Comparison of ENCODE assay signal across 1 cellular context in genomic region chr12:46523863-46524770, GRCh38.
A peak's percentile ranks its signal among the peaks of the same experiment; 100 is the strongest.
TF ChIP-seq lines count a peak whose summit lies in the region.

No MANE protein-coding gene starts in this region.

TF ChIP-seq in HepG2, 621 proteins besides CTCF, POLR2A, EP300 and RAD21 (continued from another document and continues in another):
- TF ChIP-seq DPF2 (CRISPR knock-in tag; IDR thresholded peaks at IDR 0.05; ENCODE audit: borderline replicate concordance, low read depth) (peak; percentile 47; the same call in 1 of the 2 replicates), ZSCAN20 (CRISPR knock-in tag; IDR thresholded peaks at IDR 0.05; ENCODE audit: borderline replicate concordance) (no peak), ZNF883 (CRISPR knock-in tag; IDR thresholded peaks at IDR 0.05; ENCODE audit: not compliant biosample characterization) (no peak), SAFB2 (CRISPR knock-in tag; IDR thresholded peaks at IDR 0.05; ENCODE audit: borderline replicate concordance, low read depth) (0 out of 2 replicates have a peak, but pooled peaks have one; percentile 49), TEAD2 (CRISPR knock-in tag; IDR thresholded peaks at IDR 0.05) (no peak), GMEB1 (CRISPR knock-in tag; IDR thresholded peaks at IDR 0.05; ENCODE audit: borderline replicate concordance) (0 out of 2 replicates have a peak, but pooled peaks have one; percentile 23), ZNF546 (CRISPR knock-in tag; conservative IDR thresholded peaks at IDR 0.05) (no peak), HMGXB4 (CRISPR knock-in tag; IDR thresholded peaks at IDR 0.05; ENCODE audit: borderline replicate concordance in 1 of 2, low read depth in 1 of 2) (peak in 1 of 2 experiments; percentile 17; a peak in 2 of 4 replicates), IKZF1 (IDR thresholded peaks at IDR 0.05) (no peak), ZNF670 (CRISPR knock-in tag; IDR thresholded peaks at IDR 0.05; ENCODE audit: borderline replicate concordance) (no peak), ZNF776 (CRISPR knock-in tag; IDR thresholded peaks at IDR 0.05) (no peak), SIX4 (CRISPR knock-in tag; IDR thresholded peaks at IDR 0.05) (no peak), ZHX2 (IDR thresholded peaks at IDR 0.05; ENCODE audit: low read depth) (no peak), ZHX2 (CRISPR knock-in tag; IDR thresholded peaks at IDR 0.05; ENCODE audit: borderline replicate concordance) (no peak), REXO4 (CRISPR knock-in tag; IDR thresholded peaks at IDR 0.05; ENCODE audit: borderline replicate concordance) (no peak), ZBTB1 (CRISPR knock-in tag; IDR thresholded peaks at IDR 0.05; ENCODE audit: borderline replicate concordance) (no peak), PAXIP1 (CRISPR knock-in tag; conservative IDR thresholded peaks at IDR 0.05) (peak; percentile 74), ZNF879 (CRISPR knock-in tag; IDR thresholded peaks at IDR 0.05) (no peak), PATZ1 (CRISPR knock-in tag; IDR thresholded peaks at IDR 0.05) (no peak; the same call in 1 of the 2 replicates), NRL (CRISPR knock-in tag; IDR thresholded peaks at IDR 0.05; ENCODE audit: borderline replicate concordance) (no peak), JUND (CRISPR knock-in tag; IDR thresholded peaks at IDR 0.05) (peak; percentile 80; the same call in 1 of the 2 replicates), ZNF646 (CRISPR knock-in tag; IDR thresholded peaks at IDR 0.05) (peak; percentile 80; the same call in 1 of the 2 replicates), PCBP1 (IDR thresholded peaks at IDR 0.05; ENCODE audit: borderline replicate concordance, low read depth, low read length) (no peak), ZNF276 (CRISPR knock-in tag; IDR thresholded peaks at IDR 0.05; ENCODE audit: low read depth) (no peak), GABPA (IDR thresholded peaks at IDR 0.05; ENCODE audit: low read depth, low read length) (no peak), GABPA (CRISPR knock-in tag; IDR thresholded peaks at IDR 0.05; ENCODE audit: low read depth) (peak; percentile 37; the same call in 1 of the 2 replicates), KLF13 (CRISPR knock-in tag; IDR thresholded peaks at IDR 0.05) (no peak), POLR2G (IDR thresholded peaks at IDR 0.05; ENCODE audit: low read depth, low read length) (peak; percentile 44; the same call in 1 of the 2 replicates), TP53 (CRISPR knock-in tag; conservative IDR thresholded peaks at IDR 0.05) (no peak), ZNF556 (CRISPR knock-in tag; IDR thresholded peaks at IDR 0.05; ENCODE audit: borderline replicate concordance) (no peak)
